16 cellular contexts compared by ENCODE assay signal in genomic region chr3:104018541-104018940, GRCh38.
A peak's percentile ranks its signal among the peaks of the same experiment; 100 is the strongest.
DNase-seq lines count a peak whose midpoint lies in the region; ATAC-seq and TF ChIP-seq lines count a peak whose summit lies in the region.
"Had no signal": no experiment of that assay in that cellular context is flagged by ENCODE, and none has a peak within 500 bp of the region (broad histone marks: within the 10 kb centered on the region; RNA-seq: fewer than 3 reads in every experiment).

No MANE protein-coding gene starts in this region.

- H3K4me1 ChIP-seq in ACC112 (ENCODE audit: control insufficient read depth, insufficient read depth, low read length, unreplicated experiment) (peaks cover 4% of the 10 kb centered on the region), foreskin keratinocyte (peaks cover 4% of the 10 kb centered on the region), heart right ventricle (no peaks in the 10 kb centered on the region), spleen (no peaks in the 10 kb centered on the region)
- H3K4me1 ChIP-seq: Peyer's patch had no signal

- peak overlapping the region; percentile 43 for H2AFZ ChIP-seq in ACC112 (ENCODE audit: low read length, unreplicated experiment)

- H3K4me3 ChIP-seq in ACC112 (ENCODE audit: low read depth, low read length) = no peak overlapping the region
- no peak overlapping the region for H3K4me3 ChIP-seq in heart right ventricle
- H3K4me3 ChIP-seq in spleen = no peak overlapping the region
- H3K4me3 ChIP-seq: Peyer's patch had no signal

- no peak for TF ChIP-seq CTCF in foreskin keratinocyte (conservative IDR thresholded peaks at IDR 0.05)
- no peak for TF ChIP-seq CTCF in heart right ventricle (IDR thresholded peaks at IDR 0.05)
- no peak for TF ChIP-seq CTCF in spleen (IDR thresholded peaks at IDR 0.05 in 8 of 11, conservative IDR thresholded peaks at IDR 0.05 in 3 of 11)

- H3K36me3 ChIP-seq in ACC112 (ENCODE audit: insufficient read depth, low read length) (no peaks in the 10 kb centered on the region), heart right ventricle (no peaks in the 10 kb centered on the region), spleen (no peaks in the 10 kb centered on the region)
- H3K36me3 ChIP-seq: Peyer's patch had no signal

- no peak for TF ChIP-seq POLR2A in spleen (IDR thresholded peaks at IDR 0.05)

- H3K9me3 ChIP-seq in heart right ventricle = peaks cover 0 to 65% (median 16%) of the 10 kb centered on the region in 11 donors
- H3K9me3 ChIP-seq in spleen = peaks cover 0 to 52% (median 28%) of the 10 kb centered on the region in 8 donors
- H3K9me3 ChIP-seq: Peyer's patch had no signal

- DNase-seq in HS-5 (ENCODE audit: low read depth) = peak; percentile 54
- DNase-seq in foreskin keratinocyte = peak; percentile 43 to 66
- DNase-seq in stimulated activated CD4-positive, alpha-beta T cell treated with anti-CD3 and anti-CD28 coated beads, Interleukin-2, amount 100 ng/mL, for 24 hours = no peak
- DNase-seq in heart right ventricle = no peak
- no peak for DNase-seq in spleen
- DNase-seq: GF-D8, HFFc6, NCI-H1105, NCI-H2029 treated with DMSO at 0.1 percent for 48 hours, NCI-H524 treated with DMSO at 0.1 percent for 48 hours, Peyer's patch, Right ventricle myocardium superior, SW 1271 had no signal

- intact Hi-C loops in heart right ventricle (cut with DNase I) (no loop called here), spleen (cut with DNase I; ENCODE audit: low total_unique reads) (no loop called here)

- ATAC-seq in SK-N-SH treated with all-trans-retinoic acid at 6 μM for 48 hours (peak; percentile 25; the same call in 1 of the 3 replicates), foreskin keratinocyte (peak; percentile 81), HG03039 (IDR thresholded peaks at IDR 0.05; ENCODE audit: unreplicated experiment) (no peak), heart right ventricle (no peak)

- no peaks in the 10 kb centered on the region for H3K79me2 ChIP-seq in ACC112 (ENCODE audit: control insufficient read depth, insufficient read depth, low read length, unreplicated experiment)

- H3K27me3 ChIP-seq in ACC112 (ENCODE audit: insufficient read depth, low read length) (no peaks in the 10 kb centered on the region), foreskin keratinocyte (no peaks in the 10 kb centered on the region), heart right ventricle (no peaks in the 10 kb centered on the region), spleen (replicated peaks in 1 of 7) (no peaks in the 10 kb centered on the region)
- H3K27me3 ChIP-seq: Peyer's patch had no signal

- no peak overlapping the region for H3K27ac ChIP-seq in ACC112 (ENCODE audit: low read depth, low read length)
- no peak overlapping the region for H3K27ac ChIP-seq in foreskin keratinocyte
- H3K27ac ChIP-seq in heart right ventricle = no peak overlapping the region
- no peak overlapping the region for H3K27ac ChIP-seq in spleen
- H3K27ac ChIP-seq: Peyer's patch had no signal

TF ChIP-seq in SK-N-SH treated with all-trans-retinoic acid at 6 μM for 48 hours, 23 proteins besides CTCF, POLR2A, EP300 and RAD21:
- TF ChIP-seq TSHZ2 (CRISPR knock-in tag; IDR thresholded peaks at IDR 0.05) (no peak), ZNF565 (CRISPR knock-in tag; conservative IDR thresholded peaks at IDR 0.05; ENCODE audit: low read depth) (no peak), OSR1 (CRISPR knock-in tag; IDR thresholded peaks at IDR 0.05) (no peak), CSRNP3 (CRISPR knock-in tag; IDR thresholded peaks at IDR 0.05) (no peak), SNAI2 (CRISPR knock-in tag; IDR thresholded peaks at IDR 0.05) (no peak), BACH2 (CRISPR knock-in tag; IDR thresholded peaks at IDR 0.05; ENCODE audit: borderline replicate concordance) (no peak), ISL1 (CRISPR knock-in tag; IDR thresholded peaks at IDR 0.05) (no peak), ZNF70 (CRISPR knock-in tag; IDR thresholded peaks at IDR 0.05) (no peak), ZFP30 (CRISPR knock-in tag; IDR thresholded peaks at IDR 0.05) (no peak), CSDC2 (CRISPR knock-in tag; IDR thresholded peaks at IDR 0.05) (no peak), ESRRG (CRISPR knock-in tag; IDR thresholded peaks at IDR 0.05) (no peak)

Comparison
In these comparisons a context has a peak if more than half of its experiments do, and no peak if none do; other contexts are left out.
1. DNase-seq: peak in HS-5 (single experiment) and foreskin keratinocyte (2 of 2); none in stimulated activated CD4-positive, alpha-beta T cell treated with anti-CD3 and anti-CD28 coated beads, Interleukin-2, amount 100 ng/mL, for 24 hours (0 of 2), heart right ventricle (0 of 2) and spleen (single experiment).
2. ATAC-seq: peak in SK-N-SH treated with all-trans-retinoic acid at 6 μM for 48 hours (single experiment) and foreskin keratinocyte (single experiment); none in HG03039 (single experiment) and heart right ventricle (0 of 8).